In genomic region chr6:3231213-3232016, GRCh38 we compare ENCODE assay signal across 8 cellular contexts. TPM values are rescaled to one million over a fixed set of nuclear protein-coding genes. Genes with fewer than 3 reads are reported as not detected.
A peak's percentile ranks its signal among the peaks of the same experiment; 100 is the strongest.
DNase-seq lines count a peak whose midpoint lies in the region; ATAC-seq, FAIRE-seq and TF ChIP-seq lines count a peak whose summit lies in the region.
"Had no signal": no experiment of that assay in that cellular context is flagged by ENCODE, and none has a peak within 500 bp of the region (broad histone marks: within the 10 kb centered on the region; RNA-seq: fewer than 3 reads in every experiment).

No MANE protein-coding gene starts in this region.

- peak overlapping the region; percentile 91 for H2AFZ ChIP-seq in GM23338

- no peaks in the 10 kb centered on the region; the same call in 2 of the 3 replicates for H3K9me3 Mint-ChIP-seq in GM23338

- ATAC-seq in GM23338 (peak; percentile 17), GM18519 (IDR thresholded peaks at IDR 0.05; ENCODE audit: low FRiP score, unreplicated experiment) (no peak)

- H3K4me3 ChIP-seq in GM23338 = peak overlapping the region; percentile 93
- H3K4me3 ChIP-seq in bronchial epithelial cell (ENCODE audit: low read depth, low read length) = peak overlapping the region; percentile 28
- peak overlapping the region; percentile 59 for H3K4me3 ChIP-seq in skeletal muscle cell (ENCODE audit: low read depth, low read length)

- H3K79me2 ChIP-seq in GM23338 (replicated peaks; ENCODE audit: insufficient read depth) = peaks cover 15% of the 10 kb centered on the region

- no peak for FAIRE-seq in bronchial epithelial cell (lab: Jason Lieb, UNC)

- H3K27ac ChIP-seq in GM23338 (ENCODE audit: low read depth) = peak overlapping the region; percentile 72
- H3K27ac ChIP-seq: VCaP had no signal

- peak overlapping the region; percentile 96 for H3K4me2 ChIP-seq in GM23338

- H3K4me1 Mint-ChIP-seq in GM23338 = peaks cover 52% of the 10 kb centered on the region

- peaks cover 6% of the 10 kb centered on the region for H3K36me3 Mint-ChIP-seq in GM23338 (ENCODE audit: low read depth)

- peak overlapping the region; percentile 91 for H3K4me3 Mint-ChIP-seq in GM23338

- peaks cover 43% of the 10 kb centered on the region for H3K27me3 Mint-ChIP-seq in GM23338 (ENCODE audit: insufficient read depth, low read depth, poor library complexity)

- in situ Hi-C loops in GM13977 (cut with MboI; ENCODE audit: low pct_unique_long_range_greater_than_20kb, low sequenced_read_pairs, unreplicated experiment) = no loop called here

- peak overlapping the region; percentile 38 for H3K27ac Mint-ChIP-seq in GM23338

- H3K36me3 ChIP-seq in GM23338 (ENCODE audit: insufficient read depth) (no peaks in the 10 kb centered on the region), bronchial epithelial cell (ENCODE audit: control insufficient read depth, insufficient read depth, low read length) (no peaks in the 10 kb centered on the region)

- H3K4me1 ChIP-seq in GM23338 (ENCODE audit: insufficient read depth) = peaks cover 54% of the 10 kb centered on the region

- no peak for TF ChIP-seq CTCF in GM23338 (conservative IDR thresholded peaks at IDR 0.05; ENCODE audit: low read depth in 2 of 2)
- TF ChIP-seq CTCF in bronchial epithelial cell (IDR thresholded peaks at IDR 0.05; ENCODE audit: insufficient read depth, low read length, severe bottlenecking) = no peak
- no peak for TF ChIP-seq CTCF in GM13977 (IDR thresholded peaks at IDR 0.05; ENCODE audit: extremely low read depth, insufficient read depth, missing control alignments)

- DNase-seq in GM23338 (ENCODE audit: low spot score) (peak; percentile 93), NCI-H345 treated with DMSO at 0.1 percent for 48 hours (lab: John Stamatoyannopoulos, UW; ENCODE audit: unreplicated experiment) (peak; percentile 21), bronchial epithelial cell (ENCODE audit: low read depth) (peak; percentile 20), iris pigment epithelial cell (ENCODE audit: low read depth) (peak; percentile 83), skeletal muscle cell (ENCODE audit: low read depth) (peak; percentile 31), GM13977 (ENCODE audit: low spot score) (no peak)

- H3F3A ChIP-seq in GM23338 (replicated peaks; ENCODE audit: low read depth) = peaks cover 31% of the 10 kb centered on the region

- H4K20me1 ChIP-seq in GM23338 (replicated peaks; ENCODE audit: insufficient read depth) = peaks cover 8% of the 10 kb centered on the region

- peaks cover 36% of the 10 kb centered on the region for H3K27me3 ChIP-seq in GM23338 (ENCODE audit: insufficient read depth)
- H3K27me3 ChIP-seq in bronchial epithelial cell (ENCODE audit: control insufficient read depth, insufficient read depth, low read length) = peaks cover 57% of the 10 kb centered on the region

- no peaks in the 10 kb centered on the region for H3K9me2 ChIP-seq in GM23338 (ENCODE audit: insufficient read depth)

TF ChIP-seq in GM23338, 12 proteins besides CTCF, POLR2A, EP300 and RAD21:
- TF ChIP-seq STAT1 (IDR thresholded peaks at IDR 0.05; ENCODE audit: unreplicated experiment) (no peak), ZNF114 (CRISPR knock-in tag; IDR thresholded peaks at IDR 0.05) (no peak), CREB1 (CRISPR knock-in tag; IDR thresholded peaks at IDR 0.05; ENCODE audit: low read depth) (peak; percentile 12; the same call in 1 of the 2 replicates), POLR2AphosphoS5 (IDR thresholded peaks at IDR 0.05; ENCODE audit: low read depth) (peak; percentile 70)

RNA-seq across cellular contexts. Expression of gene TUBB2B, which starts 4.0 kb away (rescaled TPM):
- total RNA-seq in GM23338 (2014; rRNA removed; shearing (Covaris generic)) = 794 and 802 TPM in 2 replicates
- 355 and 376 TPM in 2 replicates for polyA plus RNA-seq in GM23338 (2016; fragmentation: Nextera tagmentation; extraction: Ambion mirVana)
- under 0.01 and 2.2 TPM in 2 replicates for total RNA-seq in bronchial epithelial cell

RNA-seq across cellular contexts. Expression of gene PSMG4, which starts 27.3 kb away (rescaled TPM):
- 30.6 and 37.2 TPM in 2 replicates for total RNA-seq in GM23338 (2014; rRNA removed; shearing (Covaris generic))
- 168 and 180 TPM in 2 replicates for polyA plus RNA-seq in GM23338 (2016; fragmentation: Nextera tagmentation; extraction: Ambion mirVana)
- 15.5 and 34.2 TPM in 2 replicates for total RNA-seq in bronchial epithelial cell

Comparison
In these comparisons a context has a peak if more than half of its experiments do, and no peak if none do; other contexts are left out.
1. H3K4me3 ChIP-seq: peak in every context shown above with its lines; median percentile 93 in GM23338; 59 in skeletal muscle cell; 28 in bronchial epithelial cell.
2. RNA of gene TUBB2B, which starts 4.0 kb away (total RNA-seq): 794 to 802 TPM in GM23338; under 0.01 to 2.2 TPM in bronchial epithelial cell; every median in the first group is over 100 times any median in the second.